ENCODE assay signal across 10 cellular contexts in the genomic region with DNA sequence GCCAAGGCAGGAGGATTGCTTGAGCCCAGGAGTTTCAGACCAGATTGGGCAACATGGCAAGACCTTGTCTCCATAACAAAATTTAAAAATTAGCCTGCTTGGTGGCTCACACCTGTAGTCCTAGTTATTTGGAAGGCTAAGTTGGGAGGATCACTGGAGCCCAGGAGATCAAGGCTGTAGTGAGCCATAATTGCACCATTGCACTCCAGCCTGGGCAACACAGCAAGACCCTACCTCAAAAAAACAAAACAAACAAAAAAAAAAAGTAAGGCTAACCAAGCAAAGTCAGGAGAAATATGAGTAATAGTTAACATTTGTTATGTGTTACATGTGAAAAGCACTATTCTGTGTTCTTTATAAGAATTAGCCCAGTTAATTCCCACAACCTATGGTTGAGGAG.
"Had no signal": no experiment of that assay in that cellular context is flagged by ENCODE, and none has a peak within 500 bp of the region (broad histone marks: within the 10 kb centered on the region; RNA-seq: fewer than 3 reads in every experiment).

No MANE protein-coding gene starts in this region.

- H2AFZ ChIP-seq: GM23248, GM23338 had no signal

- H3K9me3 Mint-ChIP-seq: HFFc6 had no signal

- H3K36me3 ChIP-seq: HAP-1 had no signal

- DNase-seq: GM23248, GOT3, H7, H9, HCEC 1CT, HFFc6 had no signal

- H3K4me3 ChIP-seq: GM23248, GM23338, HAP-1 had no signal

- H3K4me2 ChIP-seq: GM23338 had no signal

- H3K9me3 ChIP-seq: HAP-1 had no signal

- H3K27ac ChIP-seq: GM23248 had no signal

- ATAC-seq: GM23338, HCT116 had no signal

- H3K27ac Mint-ChIP-seq: GM23338, H9, HFFc6 had no signal

- H3K4me3 Mint-ChIP-seq: GM23338, H9, HFFc6 had no signal

- FAIRE-seq: H54 had no signal

- H3K9ac ChIP-seq: GM23248 had no signal
